In the genomic region with DNA sequence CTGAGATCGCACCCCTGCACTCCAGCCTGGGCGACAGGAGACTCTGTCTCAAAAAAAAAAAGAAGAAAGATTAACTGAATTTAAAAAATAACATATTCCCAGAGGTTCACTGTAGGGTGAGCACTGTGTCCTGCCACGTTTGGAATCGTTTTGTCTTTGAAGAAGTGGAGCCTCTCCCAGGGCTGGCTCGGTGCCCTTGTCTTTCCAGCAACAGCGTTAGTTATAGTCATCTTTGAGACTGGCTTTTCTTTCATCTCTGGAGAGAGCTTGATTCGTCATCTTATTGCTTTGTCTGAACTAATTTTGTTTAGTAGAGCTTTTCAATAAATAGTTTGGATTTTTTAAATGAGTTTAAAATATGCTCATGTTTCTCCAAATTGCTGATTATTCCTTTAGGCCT, we compare ENCODE assay signal across 12 cellular contexts. TPM values are rescaled to one million over a fixed set of nuclear protein-coding genes. Genes with fewer than 3 reads are reported as not detected.
DNase-seq lines count a peak whose midpoint lies in the region; ATAC-seq and TF ChIP-seq lines count a peak whose summit lies in the region.
"Had no signal": no experiment of that assay in that cellular context is flagged by ENCODE, and none has a peak within 500 bp of the region (broad histone marks: within the 10 kb centered on the region; RNA-seq: fewer than 3 reads in every experiment).

No MANE protein-coding gene starts in this region.

- H3K4me3 ChIP-seq in astrocyte of the spinal cord (ENCODE audit: low read depth, low read length) = no peak overlapping the region
- no peak overlapping the region for H3K4me3 ChIP-seq in foreskin fibroblast (ENCODE audit: low read depth in 1 of 2, low read length in 2 of 2)
- no peak overlapping the region for H3K4me3 ChIP-seq in gastrocnemius medialis

- intact Hi-C loops in gastrocnemius medialis (cut with DNase I; ENCODE audit: low total_unique reads) = loop anchor here (10.0 kb wide), 2 partner anchors 297 to 377 kb away; no protein-coding TSS in a partner anchor

- ATAC-seq in gastrocnemius medialis (no peak), GM19463 (IDR thresholded peaks at IDR 0.05; ENCODE audit: unreplicated experiment) (no peak)
- ATAC-seq: activated naive CD4-positive, alpha-beta T cell treated with anti-CD3 and anti-CD28 coated beads, Interleukin-2, amount 50 U/mL, for 72 hours had no signal

- peak overlapping the region; percentile 29 to 60 (median 48) for H3K27ac ChIP-seq in gastrocnemius medialis

- no peak for TF ChIP-seq POLR2A in gastrocnemius medialis (IDR thresholded peaks at IDR 0.05)

- H3K27me3 ChIP-seq in gastrocnemius medialis = no peaks in the 10 kb centered on the region

- in situ Hi-C loops in astrocyte of the spinal cord (cut with HindIII; ENCODE audit: low sequenced_read_pairs) (no loop called here), gastrocnemius medialis (cut with MboI; ENCODE audit: low sequenced_read_pairs in 4 of 4) (loop anchor here in 2 of 4 donors (10.0 to 25.0 kb wide), 2 partner anchors 295 to 297 kb away; no protein-coding TSS in a partner anchor)

- TF ChIP-seq CTCF in astrocyte of the spinal cord (IDR thresholded peaks at IDR 0.05; ENCODE audit: low read depth, low read length) = no peak
- TF ChIP-seq CTCF in foreskin fibroblast (IDR thresholded peaks at IDR 0.05; ENCODE audit: low read depth, low read length) = no peak
- no peak for TF ChIP-seq CTCF in gastrocnemius medialis (IDR thresholded peaks at IDR 0.05 in 4 of 5, conservative IDR thresholded peaks at IDR 0.05 in 1 of 5)

- peaks cover 0 to 36% of the 10 kb centered on the region in 2 donors for H3K36me3 ChIP-seq in gastrocnemius medialis

- H3K4me1 ChIP-seq in gastrocnemius medialis = peaks cover 17 to 25% of the 10 kb centered on the region in 2 donors

- H3K9me3 ChIP-seq in gastrocnemius medialis = no peaks in the 10 kb centered on the region

- peak; percentile 21 for DNase-seq in Daoy (ENCODE audit: low read depth)
- peak; percentile 87 for DNase-seq in astrocyte of the spinal cord (ENCODE audit: low read depth, low spot score)
- peak; percentile 75 to 89 for DNase-seq in foreskin fibroblast
- peak; percentile 47 to 51 for DNase-seq in gastrocnemius medialis
- DNase-seq in COR-L47 (lab: John Stamatoyannopoulos, UW) = no peak
- no peak for DNase-seq in T-helper 2 cell
- no peak for DNase-seq in activated gamma-delta T cell treated with Interleukin-2 at 50 U/mL for 16 hours
- DNase-seq: DMS79; NCI-H2029; stimulated activated CD4-positive, alpha-beta T cell treated with anti-CD3 and anti-CD28 coated beads, Interleukin-1b, Interleukin-23, amount 100 ng/mL, for 48 hours had no signal

RNA-seq across cellular contexts. Expression of a gene that starts 50.5 kb away (rescaled TPM):
- 14.4 and 18.2 TPM in 2 replicates for total RNA-seq in Daoy (2014; rRNA removed; shearing (Covaris generic))
- 100 to 1,000 TPM; 245 to 391 (median 274) TPM for total RNA-seq in gastrocnemius medialis

Comparison
In these comparisons a context has a peak if more than half of its experiments do, and no peak if none do; other contexts are left out.
1. DNase-seq: peak in Daoy (single experiment), astrocyte of the spinal cord (single experiment), foreskin fibroblast (2 of 2) and gastrocnemius medialis (2 of 2); none in COR-L47 (single experiment), T-helper 2 cell (0 of 5) and activated gamma-delta T cell treated with Interleukin-2 at 50 U/mL for 16 hours (single experiment).
2. RNA of a gene that starts 50.5 kb away (total RNA-seq): 245 to 391 TPM in gastrocnemius medialis; 14.4 to 18.2 TPM in Daoy; every median in the first group is over 10 times any median in the second.